ENCODE assay signal across 2 cellular contexts in the genomic region with DNA sequence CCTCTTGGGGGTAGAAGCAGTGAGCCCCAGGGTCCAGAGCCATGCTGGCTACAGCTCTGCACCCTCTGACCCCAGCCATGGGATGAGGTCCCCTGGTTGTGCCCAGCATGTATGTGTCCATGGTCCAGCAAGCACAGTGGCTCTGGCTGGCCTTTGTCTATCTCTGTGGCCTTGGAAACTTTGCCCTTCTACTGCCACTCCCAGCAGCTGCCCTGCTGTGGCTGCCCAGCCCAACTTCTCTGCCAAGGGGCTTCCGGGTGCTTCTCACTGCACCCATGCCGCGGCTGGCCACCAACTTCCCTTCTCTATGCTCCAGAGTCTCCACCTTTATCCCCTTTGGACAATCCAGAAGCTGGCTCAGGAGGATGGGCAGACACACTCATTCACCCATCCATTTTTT.
TF ChIP-seq lines count a peak whose summit lies in the region.

No MANE protein-coding gene starts in this region.

TF ChIP-seq in IMR-90, 13 proteins besides CTCF, POLR2A, EP300 and RAD21:
- TF ChIP-seq RFX5 (IDR thresholded peaks at IDR 0.05; ENCODE audit: low read depth, low read length) (no peak), BHLHE40 (IDR thresholded peaks at IDR 0.05; ENCODE audit: low read depth, low read length) (no peak), MAZ (IDR thresholded peaks at IDR 0.05; ENCODE audit: borderline replicate concordance, low read depth, low read length) (no peak), CEBPB (IDR thresholded peaks at IDR 0.05; ENCODE audit: low read depth, low read length) (no peak), RCOR1 (IDR thresholded peaks at IDR 0.05; ENCODE audit: insufficient replicate concordance, low read length) (no peak), FOS (IDR thresholded peaks at IDR 0.05; ENCODE audit: low read depth, low read length) (no peak), SMC3 (IDR thresholded peaks at IDR 0.05; ENCODE audit: low read depth, low read length) (no peak), MXI1 (IDR thresholded peaks at IDR 0.05; ENCODE audit: borderline replicate concordance, low read depth, low read length) (no peak), MAFK (IDR thresholded peaks at IDR 0.05; ENCODE audit: low read depth, low read length) (no peak), CHD1 (IDR thresholded peaks at IDR 0.05; ENCODE audit: low read depth, low read length) (no peak), NFE2L2 (IDR thresholded peaks at IDR 0.05; ENCODE audit: low read depth, low read length) (no peak)
- TF ChIP-seq, protein P1, sequence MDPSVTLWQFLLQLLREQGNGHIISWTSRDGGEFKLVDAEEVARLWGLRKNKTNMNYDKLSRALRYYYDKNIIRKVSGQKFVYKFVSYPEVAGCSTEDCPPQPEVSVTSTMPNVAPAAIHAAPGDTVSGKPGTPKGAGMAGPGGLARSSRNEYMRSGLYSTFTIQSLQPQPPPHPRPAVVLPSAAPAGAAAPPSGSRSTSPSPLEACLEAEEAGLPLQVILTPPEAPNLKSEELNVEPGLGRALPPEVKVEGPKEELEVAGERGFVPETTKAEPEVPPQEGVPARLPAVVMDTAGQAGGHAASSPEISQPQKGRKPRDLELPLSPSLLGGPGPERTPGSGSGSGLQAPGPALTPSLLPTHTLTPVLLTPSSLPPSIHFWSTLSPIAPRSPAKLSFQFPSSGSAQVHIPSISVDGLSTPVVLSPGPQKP (IDR thresholded peaks at IDR 0.05; ENCODE audit: borderline replicate concordance, low read depth, low read length) = no peak

TF ChIP-seq in HepG2, 621 proteins besides CTCF, POLR2A, EP300 and RAD21:
- TF ChIP-seq IRF2 (CRISPR knock-in tag; IDR thresholded peaks at IDR 0.05) (no peak), YEATS4 (CRISPR knock-in tag; IDR thresholded peaks at IDR 0.05; ENCODE audit: borderline replicate concordance) (no peak), SIX1 (CRISPR knock-in tag; IDR thresholded peaks at IDR 0.05; ENCODE audit: borderline replicate concordance) (no peak), ZBTB42 (CRISPR knock-in tag; IDR thresholded peaks at IDR 0.05) (no peak), ZNF383 (CRISPR knock-in tag; IDR thresholded peaks at IDR 0.05; ENCODE audit: borderline replicate concordance) (no peak), HNRNPH1 (optimal IDR thresholded peaks at IDR 0.05; ENCODE audit: low read depth, low read length) (no peak), SALL2 (CRISPR knock-in tag; IDR thresholded peaks at IDR 0.05) (0 out of 2 replicates have a peak, but pooled peaks have one; percentile 28)
- TF ChIP-seq, protein P2, sequence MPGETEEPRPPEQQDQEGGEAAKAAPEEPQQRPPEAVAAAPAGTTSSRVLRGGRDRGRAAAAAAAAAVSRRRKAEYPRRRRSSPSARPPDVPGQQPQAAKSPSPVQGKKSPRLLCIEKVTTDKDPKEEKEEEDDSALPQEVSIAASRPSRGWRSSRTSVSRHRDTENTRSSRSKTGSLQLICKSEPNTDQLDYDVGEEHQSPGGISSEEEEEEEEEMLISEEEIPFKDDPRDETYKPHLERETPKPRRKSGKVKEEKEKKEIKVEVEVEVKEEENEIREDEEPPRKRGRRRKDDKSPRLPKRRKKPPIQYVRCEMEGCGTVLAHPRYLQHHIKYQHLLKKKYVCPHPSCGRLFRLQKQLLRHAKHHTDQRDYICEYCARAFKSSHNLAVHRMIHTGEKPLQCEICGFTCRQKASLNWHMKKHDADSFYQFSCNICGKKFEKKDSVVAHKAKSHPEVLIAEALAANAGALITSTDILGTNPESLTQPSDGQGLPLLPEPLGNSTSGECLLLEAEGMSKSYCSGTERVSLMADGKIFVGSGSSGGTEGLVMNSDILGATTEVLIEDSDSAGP (CRISPR knock-in tag; IDR thresholded peaks at IDR 0.05; ENCODE audit: borderline replicate concordance) = 0 out of 2 replicates have a peak, but pooled peaks have one; percentile 10
